ENCODE assay signal across 1 cellular context in the genomic region with DNA sequence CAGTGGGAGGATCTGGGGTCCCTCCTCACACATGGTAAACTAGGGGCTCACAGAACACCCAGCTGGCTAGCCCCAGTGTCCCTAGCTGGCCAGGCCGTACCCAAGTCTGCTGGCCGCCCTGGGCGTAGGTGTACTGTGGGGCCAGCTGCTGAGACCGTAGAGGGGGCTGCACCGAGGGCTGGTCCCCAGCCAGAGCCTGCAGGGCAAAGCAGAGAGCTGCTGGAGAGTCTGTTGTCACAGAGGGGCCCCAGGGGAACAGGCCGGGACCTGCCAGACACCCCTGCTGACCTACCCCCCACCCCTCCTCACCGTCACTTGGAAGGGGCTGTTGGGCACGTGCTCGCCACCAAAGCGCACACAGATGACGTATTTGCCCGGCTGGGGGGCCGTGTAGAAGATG.
TF ChIP-seq lines count a peak whose summit lies in the region.

No MANE protein-coding gene starts in this region.

TF ChIP-seq in IMR-90, 13 proteins besides CTCF, POLR2A, EP300 and RAD21:
- TF ChIP-seq CEBPB (IDR thresholded peaks at IDR 0.05; ENCODE audit: low read depth, low read length), result no peak
- no peak for TF ChIP-seq FOS (IDR thresholded peaks at IDR 0.05; ENCODE audit: low read depth, low read length)
- TF ChIP-seq MAZ (IDR thresholded peaks at IDR 0.05; ENCODE audit: borderline replicate concordance, low read depth, low read length), result no peak
- TF ChIP-seq RCOR1 (IDR thresholded peaks at IDR 0.05; ENCODE audit: insufficient replicate concordance, low read length), result no peak
- TF ChIP-seq NFE2L2 (IDR thresholded peaks at IDR 0.05; ENCODE audit: low read depth, low read length), result no peak
- no peak for TF ChIP-seq MAFK (IDR thresholded peaks at IDR 0.05; ENCODE audit: low read depth, low read length)
- TF ChIP-seq BHLHE40 (IDR thresholded peaks at IDR 0.05; ENCODE audit: low read depth, low read length), result no peak
- TF ChIP-seq CHD1 (IDR thresholded peaks at IDR 0.05; ENCODE audit: low read depth, low read length), result no peak
- TF ChIP-seq, protein P1, sequence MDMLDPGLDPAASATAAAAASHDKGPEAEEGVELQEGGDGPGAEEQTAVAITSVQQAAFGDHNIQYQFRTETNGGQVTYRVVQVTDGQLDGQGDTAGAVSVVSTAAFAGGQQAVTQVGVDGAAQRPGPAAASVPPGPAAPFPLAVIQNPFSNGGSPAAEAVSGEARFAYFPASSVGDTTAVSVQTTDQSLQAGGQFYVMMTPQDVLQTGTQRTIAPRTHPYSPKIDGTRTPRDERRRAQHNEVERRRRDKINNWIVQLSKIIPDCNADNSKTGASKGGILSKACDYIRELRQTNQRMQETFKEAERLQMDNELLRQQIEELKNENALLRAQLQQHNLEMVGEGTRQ (IDR thresholded peaks at IDR 0.05; ENCODE audit: low read depth, low read length), result no peak
- TF ChIP-seq SMC3 (IDR thresholded peaks at IDR 0.05; ENCODE audit: low read depth, low read length), result no peak
- no peak for TF ChIP-seq MXI1 (IDR thresholded peaks at IDR 0.05; ENCODE audit: borderline replicate concordance, low read depth, low read length)
- no peak for TF ChIP-seq RFX5 (IDR thresholded peaks at IDR 0.05; ENCODE audit: low read depth, low read length)
- TF ChIP-seq, protein P2, sequence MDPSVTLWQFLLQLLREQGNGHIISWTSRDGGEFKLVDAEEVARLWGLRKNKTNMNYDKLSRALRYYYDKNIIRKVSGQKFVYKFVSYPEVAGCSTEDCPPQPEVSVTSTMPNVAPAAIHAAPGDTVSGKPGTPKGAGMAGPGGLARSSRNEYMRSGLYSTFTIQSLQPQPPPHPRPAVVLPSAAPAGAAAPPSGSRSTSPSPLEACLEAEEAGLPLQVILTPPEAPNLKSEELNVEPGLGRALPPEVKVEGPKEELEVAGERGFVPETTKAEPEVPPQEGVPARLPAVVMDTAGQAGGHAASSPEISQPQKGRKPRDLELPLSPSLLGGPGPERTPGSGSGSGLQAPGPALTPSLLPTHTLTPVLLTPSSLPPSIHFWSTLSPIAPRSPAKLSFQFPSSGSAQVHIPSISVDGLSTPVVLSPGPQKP (IDR thresholded peaks at IDR 0.05; ENCODE audit: borderline replicate concordance, low read depth, low read length), result no peak
